ENCODE assay signal across 16 cellular contexts in the genomic region with DNA sequence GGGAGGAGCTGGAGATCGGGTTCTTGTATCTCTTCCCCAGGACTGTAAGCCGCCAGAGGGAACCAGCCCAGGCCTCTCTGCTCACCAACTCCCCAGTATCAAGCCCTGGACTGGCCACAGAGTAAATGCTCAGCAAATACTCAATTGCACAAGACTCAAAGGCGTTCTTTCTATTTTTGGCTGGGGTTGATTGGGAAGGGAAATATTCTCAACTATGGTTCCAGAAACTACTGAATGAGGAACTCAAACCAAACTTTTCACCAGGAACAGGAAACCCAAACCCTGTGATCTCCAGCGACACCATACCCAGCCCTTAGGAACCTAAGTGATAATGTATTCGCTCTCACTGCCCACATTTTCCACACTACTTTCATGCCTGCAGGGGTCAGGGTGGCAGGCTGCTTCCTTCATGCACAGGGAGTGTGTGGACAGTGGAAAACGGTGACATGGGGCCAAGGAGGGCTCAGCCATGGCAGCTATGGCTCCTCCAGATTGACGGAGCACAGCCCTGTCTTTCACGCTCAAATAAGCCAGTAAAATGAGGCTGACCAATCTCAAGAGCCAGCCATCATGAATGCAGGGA.
A peak's percentile ranks its signal among the peaks of the same experiment; 100 is the strongest.
DNase-seq lines count a peak whose midpoint lies in the region; ATAC-seq, FAIRE-seq and TF ChIP-seq lines count a peak whose summit lies in the region.
"Had no signal": no experiment of that assay in that cellular context is flagged by ENCODE, and none has a peak within 500 bp of the region (broad histone marks: within the 10 kb centered on the region; RNA-seq: fewer than 3 reads in every experiment).

No MANE protein-coding gene starts in this region.

- H3K27me3 Mint-ChIP-seq in CD14-positive monocyte (ENCODE audit: low read depth in 3 of 3) = peaks cover 1 to 2% (median 2%) of the 10 kb centered on the region in 3 donors
- no peaks in the 10 kb centered on the region for H3K27me3 Mint-ChIP-seq in neural crest cell (ENCODE audit: low read depth)
- H3K27me3 Mint-ChIP-seq: IgD-negative memory B cell had no signal

- CTCF ChIA-PET in RWPE1 (lab: Yijun Ruan, JAX) = interaction anchor here (0.8 kb wide), 1 partner anchor 65 kb away, joined by 4 read pairs; no protein-coding TSS in a partner anchor

- peak overlapping the region; percentile 95 for H3K27ac ChIP-seq in RWPE1

- peaks cover 0 to 3% (median 0%) of the 10 kb centered on the region in 7 donors for H3K9me3 Mint-ChIP-seq in CD14-positive monocyte
- H3K9me3 Mint-ChIP-seq in neural crest cell = peaks cover 4% of the 10 kb centered on the region
- H3K9me3 Mint-ChIP-seq: IgD-negative memory B cell, natural killer cell had no signal

- no peak for ATAC-seq in GM21528 (IDR thresholded peaks at IDR 0.05; ENCODE audit: low FRiP score, unreplicated experiment)
- ATAC-seq: natural killer cell had no signal

- H3K4me1 Mint-ChIP-seq in CD14-positive monocyte (peaks cover 29% of the 10 kb centered on the region), neural crest cell (peaks cover 37% of the 10 kb centered on the region)
- H3K4me1 Mint-ChIP-seq: IgD-negative memory B cell, natural killer cell had no signal

- intact Hi-C loops in CD14-positive monocyte (cut with micrococcal nuclease) = no loop called here

- no peak for FAIRE-seq in urothelium cell line (lab: Jason Lieb, UNC)

- POLR2A ChIA-PET in RWPE1 (lab: Yijun Ruan, JAX; ENCODE audit: low non-redundant PET) = no interaction called here

- TF ChIP-seq CTCF in CD14-positive monocyte (IDR thresholded peaks at IDR 0.05) (no peak), RWPE1 (conservative IDR thresholded peaks at IDR 0.05; ENCODE audit: low read depth) (no peak), neural crest cell (conservative IDR thresholded peaks at IDR 0.05) (no peak)

- H3K36me3 Mint-ChIP-seq in CD14-positive monocyte (no peaks in the 10 kb centered on the region), neural crest cell (ENCODE audit: low read depth) (peaks cover 11% of the 10 kb centered on the region)
- H3K36me3 Mint-ChIP-seq: IgD-negative memory B cell, natural killer cell had no signal

- H3K4me3 Mint-ChIP-seq in CD14-positive monocyte (peak overlapping the region; percentile 6 to 62), neural crest cell (no peak overlapping the region)
- H3K4me3 Mint-ChIP-seq: IgD-negative memory B cell, natural killer cell had no signal

- DNase-seq in CD14-positive monocyte (ENCODE audit: low spot score) (no peak), RWPE1 (ENCODE audit: low spot score) (no peak), globus pallidus (ENCODE audit: low spot score) (peak; percentile 69), neural crest cell (ENCODE audit: low read depth, low spot score) (no peak), GM19238 (ENCODE audit: insufficient read length, low spot score) (no peak), urothelium cell line (ENCODE audit: low spot score) (no peak)
- no peak for DNase-seq in stimulated activated CD4-positive, alpha-beta T cell treated with anti-CD3 and anti-CD28 coated beads, Interleukin-15, amount 100 ng/mL, for 24 hours
- DNase-seq: activated CD4-positive, alpha-beta T cell treated with anti-CD3 and anti-CD28 coated beads, Interleukin-2, amount 50 U/mL, for 1 hour; activated effector memory CD4-positive, alpha-beta T cell treated with Interleukin-2 at 50 U/mL for 16 hours; cerebellar nuclear complex; DMS53; natural killer cell; NCI-H2081 treated with DMSO at 0.1 percent for 48 hours; T-helper 1 cell had no signal

- H3K27ac Mint-ChIP-seq in CD14-positive monocyte (peak overlapping the region in 6 of 7 donors; percentile 14 to 86 (median 68)), neural crest cell (ENCODE audit: unreplicated experiment) (peak overlapping the region; percentile 68)
- H3K27ac Mint-ChIP-seq: IgD-negative memory B cell, natural killer cell had no signal
